In the genomic region with DNA sequence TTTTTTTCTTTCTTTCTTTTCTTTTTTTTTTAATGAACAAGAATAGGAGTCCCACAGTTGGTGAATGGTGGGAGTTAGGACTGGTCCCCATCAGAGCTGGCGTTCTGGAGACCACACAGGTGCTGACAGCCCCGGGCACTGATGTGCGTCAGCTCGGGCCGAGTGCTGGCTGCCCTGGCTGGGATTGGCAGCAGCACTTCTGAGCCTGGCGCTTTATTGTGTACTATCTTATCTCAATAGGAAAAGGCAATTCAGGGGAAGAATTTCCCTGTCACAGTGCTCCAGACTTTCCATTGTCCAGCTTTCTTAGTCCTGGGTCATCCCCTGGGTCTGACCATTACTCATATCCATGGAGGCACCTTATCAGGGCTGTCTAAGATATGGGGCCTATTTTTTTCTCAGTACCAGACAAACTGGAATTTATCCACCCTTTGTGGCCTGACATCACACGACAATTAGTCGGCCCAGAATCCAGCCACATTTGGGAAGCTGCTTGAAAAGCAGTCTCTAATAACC, we compare ENCODE assay signal across 18 cellular contexts. TPM values are rescaled to one million over a fixed set of nuclear protein-coding genes. Genes with fewer than 3 reads are reported as not detected.
DNase-seq lines count a peak whose midpoint lies in the region; FAIRE-seq and TF ChIP-seq lines count a peak whose summit lies in the region.
"Had no signal": no experiment of that assay in that cellular context is flagged by ENCODE, and none has a peak within 500 bp of the region (broad histone marks: within the 10 kb centered on the region; RNA-seq: fewer than 3 reads in every experiment).

No MANE protein-coding gene starts in this region.

- peak; percentile 67 for FAIRE-seq in endothelial cell of umbilical vein (lab: Jason Lieb, UNC)
- no peak for FAIRE-seq in kidney (lab: Jason Lieb, UNC)

- CTCF ChIA-PET in PC-9 (lab: Charles Lee): interaction anchor here (3.1 kb wide), 1 partner anchor 15 kb away, joined by 14 read pairs; no protein-coding TSS in a partner anchor
- CTCF ChIA-PET in endothelial cell of umbilical vein (lab: Charles Lee): interaction anchor here (0.8 to 8.9 kb wide), 7 partner anchors 14 to 107 kb away, joined by 3 to 166 read pairs (median 4); no protein-coding TSS in a partner anchor

- BruUV-seq in PC-9 (replicated peaks; lab: Mats Ljungman, UMichigan) (no TSS peak), endothelial cell of umbilical vein (replicated peaks; lab: Mats Ljungman, UMichigan) (no TSS peak)

- no peaks in the 10 kb centered on the region for H3K27me3 ChIP-seq in PC-9 (ENCODE audit: insufficient read depth, low read depth)
- H3K27me3 ChIP-seq in endothelial cell of umbilical vein (ENCODE audit: control insufficient read depth in 2 of 2, insufficient read depth in 2 of 2, low read length in 2 of 2): no peaks in the 10 kb centered on the region
- H3K27me3 ChIP-seq in tibial artery: no peaks in the 10 kb centered on the region
- H3K27me3 ChIP-seq: BLaER1 treated with 17β-estradiol and CSF1 and Interleukin-3, amounts not matched to agents 10 nM and 100 nM; dorsolateral prefrontal cortex had no signal

- H3K79me2 ChIP-seq in PC-9 (ENCODE audit: low read depth): peaks cover 3% of the 10 kb centered on the region
- peaks cover 3% of the 10 kb centered on the region for H3K79me2 ChIP-seq in endothelial cell of umbilical vein (ENCODE audit: control insufficient read depth, insufficient read depth, low read length)

- no peaks in the 10 kb centered on the region for H3K9me2 ChIP-seq in PC-9 (ENCODE audit: insufficient read depth)

- no peaks in the 10 kb centered on the region for H3K9me3 ChIP-seq in PC-9 (ENCODE audit: insufficient read depth, low read depth)
- no peaks in the 10 kb centered on the region for H3K9me3 ChIP-seq in endothelial cell of umbilical vein (replicated peaks; ENCODE audit: control insufficient read depth, insufficient read depth, low read length)
- H3K9me3 ChIP-seq in kidney (ENCODE audit: control insufficient read depth in 1 of 2, low read length in 2 of 2): no peaks in the 10 kb centered on the region
- H3K9me3 ChIP-seq in tibial artery: no peaks in the 10 kb centered on the region
- H3K9me3 ChIP-seq: BLaER1 treated with 17β-estradiol and CSF1 and Interleukin-3, amounts not matched to agents 10 nM and 100 nM; esophagus muscularis mucosa had no signal

- H3K4me2 ChIP-seq in PC-9: no peak overlapping the region
- peak overlapping the region; percentile 12 for H3K4me2 ChIP-seq in endothelial cell of umbilical vein (ENCODE audit: insufficient read depth, low read length)

- TF ChIP-seq CTCF in PC-9 (conservative IDR thresholded peaks at IDR 0.05) (no peak), endothelial cell of umbilical vein (IDR thresholded peaks at IDR 0.05; ENCODE audit: extremely low read depth in 1 of 2, insufficient read depth in 1 of 2, low read depth in 1 of 2, low read length in 2 of 2) (no peak), kidney (IDR thresholded peaks at IDR 0.05; ENCODE audit: borderline replicate concordance, extremely low read depth, insufficient read depth) (no peak), tibial artery (IDR thresholded peaks at IDR 0.05) (no peak)

- H3K4me1 ChIP-seq in PC-9 (replicated peaks; ENCODE audit: insufficient read depth) (peaks cover 45% of the 10 kb centered on the region), endothelial cell of umbilical vein (ENCODE audit: control insufficient read depth, extremely low read depth, insufficient read depth, low read length) (peaks cover 20% of the 10 kb centered on the region), kidney (ENCODE audit: control insufficient read depth in 1 of 2, insufficient read depth in 1 of 2, low read depth in 1 of 2, low read length in 2 of 2) (no peaks in the 10 kb centered on the region), tibial artery (peaks cover 0 to 24% (median 1%) of the 10 kb centered on the region in 4 donors)

- intact Hi-C loops in PC-9 (cut with micrococcal nuclease; ENCODE audit: unreplicated experiment): loop anchor here (2.0 kb wide), 1 partner anchor 52 kb away; no protein-coding TSS in a partner anchor
- intact Hi-C loops in endothelial cell of umbilical vein (cut with micrococcal nuclease): loop anchor here (2.0 kb wide), 4 partner anchors 18 to 246 kb away; partner anchors contain the start of gene ATP13A3
- intact Hi-C loops in kidney (cut with DNase I): no loop called here
- intact Hi-C loops in tibial artery (cut with DNase I; ENCODE audit: low total_unique reads): loop anchor here (5.0 kb wide), 1 partner anchor 107 kb away; no protein-coding TSS in a partner anchor

- H3K9ac ChIP-seq in endothelial cell of umbilical vein (replicated peaks; ENCODE audit: extremely low read depth, insufficient read depth, low read length): peak overlapping the region; percentile 65
- no peak overlapping the region for H3K9ac ChIP-seq in kidney (ENCODE audit: low read length in 2 of 2)
- H3K9ac ChIP-seq: BLaER1 treated with 17β-estradiol and CSF1 and Interleukin-3, amounts not matched to agents 10 nM and 100 nM had no signal

- H4K20me1 ChIP-seq in PC-9 (ENCODE audit: insufficient read depth): no peaks in the 10 kb centered on the region
- H4K20me1 ChIP-seq in endothelial cell of umbilical vein (replicated peaks; ENCODE audit: control insufficient read depth, extremely low read depth, insufficient read depth, low read length): no peaks in the 10 kb centered on the region
- H4K20me1 ChIP-seq: BLaER1 treated with 17β-estradiol and CSF1 and Interleukin-3, amounts not matched to agents 10 nM and 100 nM had no signal

- H3F3A ChIP-seq in PC-9 (ENCODE audit: insufficient read depth, low read depth): peaks cover 53% of the 10 kb centered on the region

- POLR2A ChIA-PET in PC-9 (lab: Charles Lee; ENCODE audit: unreplicated experiment) (interaction anchor here (0.5 to 0.7 kb wide), 5 partner anchors 17 to 93 kb away, joined by 3 to 19 read pairs (median 8); no protein-coding TSS in a partner anchor), endothelial cell of umbilical vein (lab: Charles Lee) (interaction anchor here (0.9 to 1.5 kb wide), 3 partner anchors 17 to 107 kb away, joined by 3 to 6 read pairs (median 4); no protein-coding TSS in a partner anchor)

- dilution Hi-C loops in endothelial cell of umbilical vein (cut with MboI; ENCODE audit: extremely low pct_ligation_motif_present, low sequenced_read_pairs): no loop called here

- H3K4me3 ChIP-seq in PC-9: no peak overlapping the region
- no peak overlapping the region for H3K4me3 ChIP-seq in endothelial cell of umbilical vein (replicated peaks in 1 of 3; ENCODE audit: insufficient read depth in 1 of 3, low read depth in 1 of 3, low read length in 3 of 3)
- H3K4me3 ChIP-seq in kidney (ENCODE audit: low read length in 2 of 2): no peak overlapping the region
- H3K4me3 ChIP-seq in tibial artery: no peak overlapping the region
- H3K4me3 ChIP-seq: BLaER1 treated with 17β-estradiol and CSF1 and Interleukin-3, amounts not matched to agents 10 nM and 100 nM; dorsolateral prefrontal cortex; esophagus muscularis mucosa had no signal

- peak; percentile 59 to 60 for DNase-seq in PC-9
- DNase-seq in endothelial cell of umbilical vein (ENCODE audit: low read depth, low spot score): peak; percentile 86
- peak; percentile 45 for DNase-seq in kidney
- no peak for DNase-seq in tibial artery
- DNase-seq in OCI-M2 (lab: John Stamatoyannopoulos, UW; ENCODE audit: unreplicated experiment): no peak
- no peak for DNase-seq in stimulated activated CD4-positive, alpha-beta T cell treated with anti-CD3 and anti-CD28 coated beads, Interleukin-4, amount 100 ng/mL, for 4 hours
- DNase-seq in NCI-H1417 (lab: John Stamatoyannopoulos, UW): no peak
- DNase-seq in NCI-H2081 (lab: John Stamatoyannopoulos, UW): no peak
- DNase-seq: activated B cell treated with CpG ODN at 0.5 μM for 24 hours; DMS53; dorsolateral prefrontal cortex; naive thymus-derived CD4-positive, alpha-beta T cell; NCI-H2107; NCI-H82; stimulated activated CD4-positive, alpha-beta T cell treated with anti-CD3 and anti-CD28 coated beads, Interleukin-15, amount 100 ng/mL, for 24 hours; substantia nigra had no signal

- H2AFZ ChIP-seq in PC-9: no peak overlapping the region
- H2AFZ ChIP-seq in endothelial cell of umbilical vein (ENCODE audit: low read depth, low read length): no peak overlapping the region

- H3K36me3 ChIP-seq in PC-9 (ENCODE audit: low read depth): no peaks in the 10 kb centered on the region
- H3K36me3 ChIP-seq in endothelial cell of umbilical vein (ENCODE audit: control insufficient read depth in 2 of 2, extremely low read depth in 1 of 2, insufficient read depth in 2 of 2, low read length in 2 of 2): no peaks in the 10 kb centered on the region
- no peaks in the 10 kb centered on the region for H3K36me3 ChIP-seq in kidney (ENCODE audit: control insufficient read depth in 1 of 2, insufficient read depth in 2 of 2, low read length in 2 of 2)
- H3K36me3 ChIP-seq in tibial artery: no peaks in the 10 kb centered on the region
- H3K36me3 ChIP-seq: BLaER1 treated with 17β-estradiol and CSF1 and Interleukin-3, amounts not matched to agents 10 nM and 100 nM; esophagus muscularis mucosa had no signal

- no peak for TF ChIP-seq POLR2A in endothelial cell of umbilical vein (IDR thresholded peaks at IDR 0.05; ENCODE audit: low read depth, low read length)

- H3K9me1 ChIP-seq in endothelial cell of umbilical vein (replicated peaks; ENCODE audit: control insufficient read depth, extremely low read depth, insufficient read depth, low read length): no peaks in the 10 kb centered on the region

- H3K27ac ChIP-seq in PC-9: peak overlapping the region; percentile 52
- H3K27ac ChIP-seq in endothelial cell of umbilical vein (ENCODE audit: insufficient read depth, low read depth, low read length): peak overlapping the region; percentile 71
- H3K27ac ChIP-seq in kidney (ENCODE audit: low read depth in 2 of 2, low read length in 2 of 2): no peak overlapping the region
- H3K27ac ChIP-seq in tibial artery: peak overlapping the region; percentile 59 to 69
- H3K27ac ChIP-seq: dorsolateral prefrontal cortex, esophagus muscularis mucosa had no signal

TF ChIP-seq in endothelial cell of umbilical vein, 7 proteins besides CTCF, POLR2A, EP300 and RAD21 (continues in another document):
- TF ChIP-seq GATA2 (IDR thresholded peaks at IDR 0.05; ENCODE audit: insufficient read depth, insufficient read length, low read depth, low read length): peak; percentile 97

RNA-seq across cellular contexts. Expression of gene TMEM44, which starts 54.1 kb away (rescaled TPM):
- total RNA-seq in PC-9 (2021) (37.5 and 52.7 TPM in 2 replicates), endothelial cell of umbilical vein (115 and 125 TPM in 2 replicates), kidney (15.7 TPM)
- polyA plus RNA-seq in endothelial cell of umbilical vein (88.8 and 93.8 TPM in 2 replicates), kidney (ENCODE audit: insufficient read depth, low read depth, low replicate concordance) (7.0 TPM)
- 73.3 and 74.2 TPM in 2 replicates for polyA plus RNA-seq in endothelial cell of umbilical vein (2011; cell fraction: cytosol; rRNA removed)
- 348 and 401 TPM in 2 replicates for polyA plus RNA-seq in endothelial cell of umbilical vein (2011; cell fraction: nucleus; rRNA removed)
- polyA plus RNA-seq in endothelial cell of umbilical vein (2012): 34.9 and 42.8 TPM in 2 replicates
- 87.1 and 91.8 TPM in 2 replicates for polyA minus RNA-seq in endothelial cell of umbilical vein
- 7.1 TPM for polyA minus RNA-seq in endothelial cell of umbilical vein (2011; cell fraction: cytosol; rRNA and poly(A)+ RNA removed)
- polyA minus RNA-seq in endothelial cell of umbilical vein (2011; cell fraction: nucleus; rRNA and poly(A)+ RNA removed): 95.3 and 107 TPM in 2 replicates

Comparison
In these comparisons a context has a peak if more than half of its experiments do, and no peak if none do; other contexts are left out.
1. DNase-seq: peak in PC-9 (2 of 2), endothelial cell of umbilical vein (single experiment) and kidney (single experiment); none in tibial artery (0 of 2), OCI-M2 (single experiment), stimulated activated CD4-positive, alpha-beta T cell treated with anti-CD3 and anti-CD28 coated beads, Interleukin-4, amount 100 ng/mL, for 4 hours (0 of 2), NCI-H1417 (0 of 3) and NCI-H2081 (0 of 2).
2. H3K27ac ChIP-seq: peak in PC-9 (single experiment), endothelial cell of umbilical vein (single experiment) and tibial artery (2 of 2); none in kidney (0 of 2).